In the genomic region with DNA sequence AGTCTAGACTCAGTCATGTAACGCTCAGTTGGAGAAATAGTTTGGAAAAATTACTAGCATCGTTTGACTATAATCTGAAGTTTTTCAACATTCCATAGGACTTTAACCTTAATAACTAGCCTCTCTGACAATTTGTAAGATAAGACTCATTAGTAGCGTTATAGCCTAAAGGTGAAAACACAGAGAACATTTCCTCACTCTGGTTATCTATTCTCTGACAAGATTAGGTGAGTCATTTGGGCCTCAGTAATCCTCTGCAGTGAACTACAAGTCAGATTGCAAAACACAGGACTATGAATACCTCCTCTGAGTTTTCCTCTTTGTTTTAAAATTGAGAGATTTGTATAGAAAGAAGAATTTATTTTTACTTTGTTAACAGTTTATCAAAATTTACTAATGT, we compare ENCODE assay signal across 13 cellular contexts. TPM values are rescaled to one million over a fixed set of nuclear protein-coding genes. Genes with fewer than 3 reads are reported as not detected.
DNase-seq lines count a peak whose midpoint lies in the region; ATAC-seq, FAIRE-seq and TF ChIP-seq lines count a peak whose summit lies in the region.
"Had no signal": no experiment of that assay in that cellular context is flagged by ENCODE, and none has a peak within 500 bp of the region (broad histone marks: within the 10 kb centered on the region; RNA-seq: fewer than 3 reads in every experiment).

No MANE protein-coding gene starts in this region.

- H3K4me1 Mint-ChIP-seq in HFFc6 (ENCODE audit: low read depth): peaks cover 20% of the 10 kb centered on the region
- H3K4me1 Mint-ChIP-seq: immature natural killer cell, neural progenitor cell had no signal

- peak; percentile 55 for DNase-seq in HFFc6
- peak; percentile 14 for DNase-seq in amniotic stem cell (lab: John Stamatoyannopoulos, UW)
- no peak for DNase-seq in left cardiac atrium
- DNase-seq in small intestine: peak; percentile 90
- no peak for DNase-seq in NCI-H2227 (lab: John Stamatoyannopoulos, UW; ENCODE audit: unreplicated experiment)
- DNase-seq in DMS114 treated with DMSO at 0.1 percent for 48 hours (lab: John Stamatoyannopoulos, UW; ENCODE audit: unreplicated experiment): no peak
- DNase-seq in erythroblast (lab: John Stamatoyannopoulos, UW): no peak
- DNase-seq: DMS79; immature natural killer cell; SJCRH30; stimulated activated naive CD4-positive, alpha-beta T cell had no signal

- peaks cover 0 to 1% of the 10 kb centered on the region in 2 donors for H3K4me1 ChIP-seq in small intestine (ENCODE audit: control insufficient read depth in 2 of 2, insufficient read depth in 1 of 2, low read depth in 1 of 2, low read length in 1 of 2)
- H3K4me1 ChIP-seq: SJCRH30 had no signal

- intact Hi-C loops in left cardiac atrium (cut with DNase I): no loop called here

- peak; percentile 73 to 98 for ATAC-seq in left cardiac atrium

- peak; percentile 82 for FAIRE-seq in small intestine (lab: Jason Lieb, UNC)
- FAIRE-seq: endometrium had no signal

- TF ChIP-seq CTCF in HFFc6 (IDR thresholded peaks at IDR 0.05): no peak

- H3K27me3 Mint-ChIP-seq in HFFc6 (ENCODE audit: insufficient read depth): peaks cover 5% of the 10 kb centered on the region; the same call in 1 of the 2 replicates

- no peak overlapping the region for H3K27ac Mint-ChIP-seq in HFFc6
- H3K27ac Mint-ChIP-seq: immature natural killer cell, neural progenitor cell had no signal

- H3K36me3 Mint-ChIP-seq in HFFc6 (ENCODE audit: low read depth): peaks cover 18% of the 10 kb centered on the region; the same call in 1 of the 2 replicates

- H3K27ac ChIP-seq in small intestine (ENCODE audit: low read depth in 1 of 2, low read length in 1 of 2): no peak overlapping the region
- H3K27ac ChIP-seq: neural progenitor cell, SJCRH30 had no signal

- H3K4me3 ChIP-seq in small intestine (ENCODE audit: low read depth in 1 of 2, low read length in 2 of 2): no peak overlapping the region
- H3K4me3 ChIP-seq: neural progenitor cell, SJCRH30 had no signal

- no peak overlapping the region for H3K4me3 Mint-ChIP-seq in HFFc6
- H3K4me3 Mint-ChIP-seq: immature natural killer cell, neural progenitor cell had no signal

- 20 to 55% (median 40%) methylated on average over 3 of the region's 3 CpGs for WGBS in small intestine, 3 donors

- peaks cover 0 to 2% of the 10 kb centered on the region in 2 donors for H3K27me3 ChIP-seq in small intestine (ENCODE audit: control insufficient read depth in 2 of 2, insufficient read depth in 2 of 2, low read length in 2 of 2)
- H3K27me3 ChIP-seq: neural progenitor cell, SJCRH30 had no signal

- H3K9me3 Mint-ChIP-seq in HFFc6: peaks cover 17% of the 10 kb centered on the region; the same call in 1 of the 2 replicates

- no peaks in the 10 kb centered on the region for H3K9me3 ChIP-seq in small intestine (ENCODE audit: control insufficient read depth, low read depth)
- H3K9me3 ChIP-seq: SJCRH30 had no signal

- TF ChIP-seq POLR2A in erythroblast (IDR thresholded peaks at IDR 0.05; ENCODE audit: low read length): no peak

- H3K36me3 ChIP-seq in small intestine (ENCODE audit: control insufficient read depth in 2 of 2, insufficient read depth in 2 of 2, low read length in 2 of 2): no peaks in the 10 kb centered on the region
- H3K36me3 ChIP-seq: neural progenitor cell, SJCRH30 had no signal

RNA-seq across cellular contexts. Expression of gene PDLIM5, which starts 31.8 kb away (rescaled TPM):
- total RNA-seq in HFFc6 (2021; fragmentation: NEBNext Ultra II Directional; extraction: Animal tissue kit (Norgen Biotek cat#: 25700)): 100 to 1,000 TPM; 152 to 240 (median 171) TPM
- 100 to 1,000 TPM; 626 to 644 TPM for total RNA-seq in left cardiac atrium
- 10 to 100 TPM; 26.6 to 61.7 (median 61.3) TPM for polyA plus RNA-seq in small intestine

Comparison
In these comparisons a context has a peak if more than half of its experiments do, and no peak if none do; other contexts are left out.
1. DNase-seq: peak in HFFc6 (single experiment), amniotic stem cell (single experiment) and small intestine (single experiment); none in left cardiac atrium (single experiment), NCI-H2227 (single experiment), DMS114 treated with DMSO at 0.1 percent for 48 hours (single experiment) and erythroblast (0 of 2).